ENCODE assay signal across 8 cellular contexts in genomic region chr12:76763746-76764675, GRCh38. TPM values are rescaled to one million over a fixed set of nuclear protein-coding genes. Genes with fewer than 3 reads are reported as not detected.
DNase-seq lines count a peak whose midpoint lies in the region; ATAC-seq and TF ChIP-seq lines count a peak whose summit lies in the region.

ZDHHC17 (plus strand) TSS chr12:76764115; CDS start chr12:76764237, 122 bp downstream.

- H3K27ac Mint-ChIP-seq in type B pancreatic cell, result peak within 1 kb of the TSS; percentile 92

- H3K36me3 ChIP-seq in adrenal gland (replicated peaks in 1 of 2), result no peaks in the 10 kb centered on the region
- H3K36me3 ChIP-seq in heart right ventricle, result peaks cover 0 to 2% (median 0%) of the 10 kb centered on the region in 9 donors

- TF ChIP-seq POLR2A in adrenal gland (IDR thresholded peaks at IDR 0.05), result peak; percentile 41 to 85

- TF ChIP-seq CTCF in GM13977 (IDR thresholded peaks at IDR 0.05; ENCODE audit: extremely low read depth, insufficient read depth, missing control alignments), result no peak
- TF ChIP-seq CTCF in adrenal gland (IDR thresholded peaks at IDR 0.05), result peak in 1 of 6 experiments; percentile 27
- TF ChIP-seq CTCF in heart right ventricle (IDR thresholded peaks at IDR 0.05), result no peak
- TF ChIP-seq CTCF in type B pancreatic cell (conservative IDR thresholded peaks at IDR 0.05), result no peak

- H3K27ac ChIP-seq in adrenal gland, result peak within 1 kb of the TSS; percentile 92 to 99 (median 98)
- peak within 1 kb of the TSS; percentile 87 to 99 (median 97) for H3K27ac ChIP-seq in heart right ventricle

- intact Hi-C loops in adrenal gland (cut with DNase I), result no loop called here
- intact Hi-C loops in heart right ventricle (cut with DNase I), result loop anchor here in 1 of 10 donors (5.0 kb wide), 1 partner anchor 132 kb away; no protein-coding TSS in a partner anchor
- intact Hi-C loops in posterior cingulate gyrus (cut with DNase I), result loop anchor here (10.0 kb wide), 1 partner anchor 199 kb away; no protein-coding TSS in a partner anchor

- 0 to 1% (median 1%) methylated on average over 26 to 93 of the region's 93 CpGs for WGBS in adrenal gland, 4 donors
- 0% methylated on average over 84 to 92 of the region's 93 CpGs for WGBS in heart right ventricle, 2 donors

- H3K4me3 Mint-ChIP-seq in type B pancreatic cell, result peak within 1 kb of the TSS; percentile 99

- H3K4me1 Mint-ChIP-seq in type B pancreatic cell (ENCODE audit: unreplicated experiment), result peaks cover 22% of the 10 kb centered on the region

- no peaks in the 10 kb centered on the region for H3K27me3 ChIP-seq in adrenal gland
- H3K27me3 ChIP-seq in heart right ventricle, result no peaks in the 10 kb centered on the region

- peak; percentile 88 for ATAC-seq in HG02884 (IDR thresholded peaks at IDR 0.05; ENCODE audit: unreplicated experiment)
- peak; percentile 94 to 99 (median 96) for ATAC-seq in heart right ventricle

- no peaks in the 10 kb centered on the region for H3K9me3 ChIP-seq in adrenal gland (replicated peaks in 1 of 3)
- no peaks in the 10 kb centered on the region for H3K9me3 ChIP-seq in heart right ventricle

- DNase-seq in GM13977 (ENCODE audit: low spot score), result peak; percentile 91
- peak; percentile 98 for DNase-seq in NCI-H146 treated with DMSO at 0.1 percent for 48 hours (lab: John Stamatoyannopoulos, UW; ENCODE audit: unreplicated experiment)
- peak; percentile 84 to 93 (median 87) for DNase-seq in T-helper 1 cell
- peak; percentile 92 to 95 (median 93) for DNase-seq in adrenal gland
- peak; percentile 90 to 94 for DNase-seq in heart right ventricle
- peak; percentile 82 to 97 (median 86) for DNase-seq in posterior cingulate gyrus
- DNase-seq in type B pancreatic cell (ENCODE audit: extremely low spot score, unreplicated experiment), result peak; percentile 97

- peak within 1 kb of the TSS; percentile 60 to 97 (median 90) for H3K4me3 ChIP-seq in adrenal gland
- peak within 1 kb of the TSS; percentile 67 to 97 (median 88) for H3K4me3 ChIP-seq in heart right ventricle

- in situ Hi-C loops in GM13977 (cut with MboI; ENCODE audit: low pct_unique_long_range_greater_than_20kb, low sequenced_read_pairs, unreplicated experiment), result no loop called here

- H3K27me3 Mint-ChIP-seq in type B pancreatic cell, result no peaks in the 10 kb centered on the region

- H3K9me3 Mint-ChIP-seq in type B pancreatic cell, result peaks cover 4% of the 10 kb centered on the region

- H3K4me1 ChIP-seq in adrenal gland (replicated peaks in 1 of 2), result peaks cover 10 to 40% of the 10 kb centered on the region in 2 donors
- peaks cover 0 to 55% (median 43%) of the 10 kb centered on the region in 9 donors for H3K4me1 ChIP-seq in heart right ventricle

- H3K36me3 Mint-ChIP-seq in type B pancreatic cell, result no peaks in the 10 kb centered on the region

RNA-seq across cellular contexts. Expression of gene ZDHHC17, which starts in this region (rescaled TPM):
- total RNA-seq in adrenal gland (100 to 1,000 TPM in 1 of 8 donors, 10 to 100 TPM in 7; 22.3 to 102 (median 35.0) TPM), heart right ventricle (10 to 100 TPM; 17.4 to 28.0 (median 23.4) TPM), type B pancreatic cell (ENCODE audit: low replicate concordance) (20.1 and 42.5 TPM in 2 replicates)
- polyA plus RNA-seq in adrenal gland (10 to 100 TPM; 17.7 to 25.7 (median 24.1) TPM), heart right ventricle (10 to 100 TPM in 1 of 2 donors, 1 to 10 TPM in 1; 6.8 to 21.5 TPM)

Comparison
In these comparisons a context has a peak if more than half of its experiments do, and no peak if none do; other contexts are left out.
1. Peak in every context shown above with its lines: DNase-seq, ATAC-seq, H3K4me3 ChIP-seq and H3K27ac ChIP-seq.